In the genomic region with DNA sequence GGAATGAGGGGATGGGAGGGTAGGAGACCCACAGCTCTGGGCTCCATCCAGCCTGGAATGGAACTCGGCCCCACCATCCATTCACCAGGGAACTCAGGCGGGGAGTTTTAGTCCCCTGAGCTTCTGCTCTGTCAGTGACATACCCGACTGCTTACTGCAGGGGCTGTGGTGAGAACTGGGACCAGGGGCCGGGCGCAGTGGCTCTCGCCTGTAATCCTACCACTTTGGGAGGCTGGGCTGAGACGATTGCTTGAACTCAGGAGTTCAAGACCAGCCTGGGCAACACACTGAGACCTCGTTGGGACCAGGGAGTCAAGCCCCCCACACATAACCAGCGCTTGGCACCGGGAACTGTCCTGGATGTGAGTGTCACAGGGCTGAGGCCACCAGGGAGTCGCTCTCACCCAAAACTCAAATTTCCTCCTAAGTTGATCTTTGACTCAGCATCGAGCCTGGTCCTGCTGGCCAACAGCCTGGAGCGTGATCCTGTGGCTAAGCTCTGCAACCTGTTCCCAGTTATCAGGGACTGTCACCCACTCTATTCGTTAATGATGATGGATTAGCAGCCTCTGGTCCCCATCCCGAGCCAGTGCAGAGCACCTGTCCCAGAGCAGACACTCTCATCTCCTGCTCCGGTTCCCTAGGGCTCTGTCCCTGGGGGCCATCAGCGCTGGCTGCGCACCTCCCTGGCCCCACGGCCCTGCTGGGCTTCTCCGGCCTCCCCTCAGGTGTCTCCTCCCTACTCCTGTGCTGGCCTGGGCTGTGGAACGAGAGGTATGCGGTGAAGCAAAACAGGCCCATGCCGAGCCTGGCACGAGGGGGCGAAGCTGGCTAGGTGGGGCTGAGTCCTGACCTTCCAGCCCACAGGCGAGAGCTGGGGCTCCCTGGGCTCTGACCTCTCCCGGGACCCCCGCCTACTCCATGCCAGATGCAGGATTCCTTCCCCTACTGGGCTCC, we compare ENCODE assay signal across 12 cellular contexts. TPM values are rescaled to one million over a fixed set of nuclear protein-coding genes. Genes with fewer than 3 reads are reported as not detected.
DNase-seq lines count a peak whose midpoint lies in the region; ATAC-seq and TF ChIP-seq lines count a peak whose summit lies in the region.
"Had no signal": no experiment of that assay in that cellular context is flagged by ENCODE, and none has a peak within 500 bp of the region (broad histone marks: within the 10 kb centered on the region; RNA-seq: fewer than 3 reads in every experiment).

No MANE protein-coding gene starts in this region.

- no peak overlapping the region for H2AFZ ChIP-seq in parathyroid adenoma

- H3K9me3 Mint-ChIP-seq in MCF 10A (ENCODE audit: unreplicated experiment): no peaks in the 10 kb centered on the region
- H3K9me3 Mint-ChIP-seq in activated CD4-positive, alpha-beta memory T cell treated with anti-CD3 and anti-CD28 coated beads for 36 hours: no peaks in the 10 kb centered on the region
- H3K9me3 Mint-ChIP-seq: activated CD4-positive, alpha-beta memory T cell treated with anti-CD3 and anti-CD28 coated beads, Interleukin-2, amount 10 ng/mL, durations not matched to agents 7 days and 5 days; activated naive CD4-positive, alpha-beta T cell treated with anti-CD3 and anti-CD28 coated beads, Interleukin-2, amount 50 U/mL, for 24 hours had no signal

- no peak for TF ChIP-seq CTCF in breast epithelium (IDR thresholded peaks at IDR 0.05)
- TF ChIP-seq CTCF in MCF 10A (IDR thresholded peaks at IDR 0.05; ENCODE audit: unreplicated experiment): no peak
- no peak for TF ChIP-seq CTCF in heart left ventricle (IDR thresholded peaks at IDR 0.05)
- no peak for TF ChIP-seq CTCF in parathyroid adenoma (IDR thresholded peaks at IDR 0.05)

- H3K79me2 ChIP-seq in parathyroid adenoma: peaks cover 28% of the 10 kb centered on the region

- TF ChIP-seq POLR2A in breast epithelium (IDR thresholded peaks at IDR 0.05) (no peak), heart left ventricle (IDR thresholded peaks at IDR 0.05) (no peak)

- ATAC-seq in heart left ventricle (peak; percentile 1 to 11 (median 4)), GM21515 (IDR thresholded peaks at IDR 0.05; ENCODE audit: unreplicated experiment) (no peak)
- ATAC-seq: A549 had no signal

- no peaks in the 10 kb centered on the region for H3K4me1 Mint-ChIP-seq in MCF 10A (ENCODE audit: insufficient read depth, unreplicated experiment)
- peaks cover 3% of the 10 kb centered on the region for H3K4me1 Mint-ChIP-seq in activated CD4-positive, alpha-beta memory T cell treated with anti-CD3 and anti-CD28 coated beads for 36 hours (ENCODE audit: low read depth)

- CTCF ChIA-PET in MCF 10A (lab: Yijun Ruan, JAX): no interaction called here
- CTCF ChIA-PET in activated CD4-positive, alpha-beta memory T cell treated with anti-CD3 and anti-CD28 coated beads for 36 hours (lab: Charles Lee): no interaction called here

- no peaks in the 10 kb centered on the region for H3K27me3 Mint-ChIP-seq in MCF 10A (ENCODE audit: insufficient read depth, unreplicated experiment)
- H3K27me3 Mint-ChIP-seq in activated CD4-positive, alpha-beta memory T cell treated with anti-CD3 and anti-CD28 coated beads for 36 hours: no peaks in the 10 kb centered on the region
- H3K27me3 Mint-ChIP-seq: activated CD4-positive, alpha-beta memory T cell treated with anti-CD3 and anti-CD28 coated beads, Interleukin-2, amount 10 ng/mL, durations not matched to agents 7 days and 5 days; activated naive CD4-positive, alpha-beta T cell treated with anti-CD3 and anti-CD28 coated beads, Interleukin-2, amount 50 U/mL, for 24 hours had no signal

- peak overlapping the region in 2 of 3 donors; percentile 30 to 60 for H3K4me3 ChIP-seq in breast epithelium
- H3K4me3 ChIP-seq in heart left ventricle: peak overlapping the region in 8 of 12 donors; percentile 1 to 44 (median 26)
- no peak overlapping the region for H3K4me3 ChIP-seq in parathyroid adenoma (ENCODE audit: low read depth, low read length)
- H3K4me3 ChIP-seq: A549 had no signal

- 50 to 65% (median 52%) methylated on average over 14 to 28 of the region's 28 CpGs for WGBS in heart left ventricle, 4 donors

- H3K4me3 Mint-ChIP-seq in MCF 10A (ENCODE audit: unreplicated experiment): no peak overlapping the region
- H3K4me3 Mint-ChIP-seq in activated CD4-positive, alpha-beta memory T cell treated with anti-CD3 and anti-CD28 coated beads for 36 hours: no peak overlapping the region
- H3K4me3 Mint-ChIP-seq: activated CD4-positive, alpha-beta memory T cell treated with anti-CD3 and anti-CD28 coated beads, Interleukin-2, amount 10 ng/mL, durations not matched to agents 7 days and 5 days; activated naive CD4-positive, alpha-beta T cell treated with anti-CD3 and anti-CD28 coated beads, Interleukin-2, amount 50 U/mL, for 24 hours had no signal

- peaks cover 20% of the 10 kb centered on the region for H3K36me3 Mint-ChIP-seq in MCF 10A (ENCODE audit: insufficient read depth, unreplicated experiment)
- peaks cover 10% of the 10 kb centered on the region for H3K36me3 Mint-ChIP-seq in activated CD4-positive, alpha-beta memory T cell treated with anti-CD3 and anti-CD28 coated beads for 36 hours
- H3K36me3 Mint-ChIP-seq: activated naive CD4-positive, alpha-beta T cell treated with anti-CD3 and anti-CD28 coated beads, Interleukin-2, amount 50 U/mL, for 24 hours had no signal

- H3K9me3 ChIP-seq in breast epithelium: no peaks in the 10 kb centered on the region
- H3K9me3 ChIP-seq in heart left ventricle: no peaks in the 10 kb centered on the region
- no peaks in the 10 kb centered on the region for H3K9me3 ChIP-seq in parathyroid adenoma (ENCODE audit: control insufficient read depth, low read length)
- H3K9me3 ChIP-seq: A549 had no signal

- no TSS peak for BruUV-seq in MCF 10A (replicated peaks; lab: Mats Ljungman, UMichigan)

- H3K4me1 ChIP-seq in breast epithelium (peaks cover 0 to 8% of the 10 kb centered on the region in 2 donors), heart left ventricle (peaks cover 5 to 64% (median 47%) of the 10 kb centered on the region in 12 donors), parathyroid adenoma (peaks cover 6% of the 10 kb centered on the region)

- no peak overlapping the region for H3K27ac Mint-ChIP-seq in MCF 10A (ENCODE audit: low read depth, unreplicated experiment)
- H3K27ac Mint-ChIP-seq in activated CD4-positive, alpha-beta memory T cell treated with anti-CD3 and anti-CD28 coated beads for 36 hours: no peak overlapping the region
- H3K27ac Mint-ChIP-seq: activated CD4-positive, alpha-beta memory T cell treated with anti-CD3 and anti-CD28 coated beads, Interleukin-2, amount 10 ng/mL, durations not matched to agents 7 days and 5 days; activated naive CD4-positive, alpha-beta T cell treated with anti-CD3 and anti-CD28 coated beads, Interleukin-2, amount 50 U/mL, for 24 hours had no signal

- H3K4me2 ChIP-seq in parathyroid adenoma (ENCODE audit: low read length): no peak overlapping the region
- H3K4me2 ChIP-seq: A549 had no signal

- POLR2A ChIA-PET in MCF 10A (lab: Yijun Ruan, JAX): interaction anchor here (0.9 kb wide), 1 partner anchor 21 kb away, joined by 4 read pairs; a partner anchor contains a TSS
- POLR2A ChIA-PET in activated CD4-positive, alpha-beta memory T cell treated with anti-CD3 and anti-CD28 coated beads for 36 hours (lab: Charles Lee): interaction anchor here (1.6 kb wide), 1 partner anchor 21 kb away, joined by 5 read pairs; a partner anchor contains a TSS

- intact Hi-C loops in breast epithelium (cut with DNase I; ENCODE audit: low total_unique reads): loop anchor here (5.0 kb wide), 1 partner anchor 939 kb away; no protein-coding TSS in a partner anchor
- intact Hi-C loops in MCF 10A (cut with micrococcal nuclease): no loop called here
- intact Hi-C loops in heart left ventricle (cut with DNase I): loop anchor here in 2 of 10 donors (2.0 to 10.0 kb wide), 2 partner anchors 20 to 46 kb away; a partner anchor contains a TSS
- intact Hi-C loops in activated CD4-positive, alpha-beta memory T cell treated with anti-CD3 and anti-CD28 coated beads for 36 hours (cut with micrococcal nuclease): no loop called here

- H3K27ac ChIP-seq in breast epithelium (peak overlapping the region; percentile 71 to 93), heart left ventricle (peak overlapping the region; percentile 48 to 86 (median 78)), parathyroid adenoma (peak overlapping the region; percentile 24)
- H3K27ac ChIP-seq: A549 had no signal

- no peaks in the 10 kb centered on the region for H3K27me3 ChIP-seq in breast epithelium
- no peaks in the 10 kb centered on the region for H3K27me3 ChIP-seq in heart left ventricle
- no peaks in the 10 kb centered on the region for H3K27me3 ChIP-seq in parathyroid adenoma (ENCODE audit: control insufficient read depth, insufficient read depth, low read length)

- H3K9ac ChIP-seq in parathyroid adenoma: no peak overlapping the region

- H3K36me3 ChIP-seq in breast epithelium (no peaks in the 10 kb centered on the region), heart left ventricle (peaks cover 0 to 41% (median 26%) of the 10 kb centered on the region in 9 donors), parathyroid adenoma (ENCODE audit: control insufficient read depth, insufficient read depth, low read length) (no peaks in the 10 kb centered on the region)

- DNase-seq in breast epithelium (ENCODE audit: low spot score in 2 of 2) (no peak), MCF 10A (ENCODE audit: unreplicated experiment) (no peak), heart left ventricle (peak in 1 of 5 donors; percentile 38), NCI-H2196 (lab: John Stamatoyannopoulos, UW; ENCODE audit: unreplicated experiment) (no peak)
- DNase-seq in activated CD4-positive, alpha-beta memory T cell treated with anti-CD3 and anti-CD28 coated beads for 36 hours: no peak
- no peak for DNase-seq in activated T-cell treated with anti-CD3 and anti-CD28 coated beads, Interleukin-2, amount 50 U/mL, for 1 hour
- DNase-seq: activated CD4-positive, alpha-beta memory T cell treated with anti-CD3 and anti-CD28 coated beads, Interleukin-2, amount 10 ng/mL, durations not matched to agents 7 days and 5 days; NCI-H526 treated with DMSO at 0.1 percent for 48 hours had no signal

RNA-seq across cellular contexts. Expression of a gene that starts 0.9 kb away (rescaled TPM):
- total RNA-seq in breast epithelium (10 to 100 TPM; 14.4 to 44.6 (median 17.1) TPM), MCF 10A (2022) (8.5 and 17.1 TPM in 2 replicates), heart left ventricle (10 to 100 TPM in 1 of 9 donors, 1 to 10 TPM in 8; 1.4 to 37.6 (median 2.2) TPM)
- polyA plus RNA-seq in heart left ventricle: 1 to 10 TPM; 1.9 to 3.6 TPM
- 10 to 100 TPM; 12.2 to 13.7 TPM for total RNA-seq in activated CD4-positive, alpha-beta memory T cell treated with anti-CD3 and anti-CD28 coated beads for 36 hours

RNA-seq across cellular contexts. Expression of a gene that starts 6.4 kb away (rescaled TPM):
- 100 to 1,000 TPM; 252 to 432 (median 278) TPM for total RNA-seq in breast epithelium
- 213 and 221 TPM in 2 replicates for total RNA-seq in MCF 10A (2022)
- total RNA-seq in heart left ventricle: 100 to 1,000 TPM; 249 to 491 (median 282) TPM
- polyA plus RNA-seq in heart left ventricle: 100 to 1,000 TPM; 204 to 361 TPM
- total RNA-seq in activated CD4-positive, alpha-beta memory T cell treated with anti-CD3 and anti-CD28 coated beads for 36 hours: 10 to 100 TPM; 96.1 to 98.7 TPM

RNA-seq across cellular contexts. Expression of a gene that starts 20.5 kb away (rescaled TPM):
- total RNA-seq in breast epithelium: 100 to 1,000 TPM in 1 of 3 donors, 10 to 100 TPM in 2; 80.2 to 107 (median 91.4) TPM
- 63.9 and 70.9 TPM in 2 replicates for total RNA-seq in MCF 10A (2022)
- 10 to 100 TPM; 47.0 to 88.1 (median 51.3) TPM for total RNA-seq in heart left ventricle
- polyA plus RNA-seq in heart left ventricle: 100 to 1,000 TPM in 1 of 2 donors, 10 to 100 TPM in 1; 89.8 to 156 TPM
- total RNA-seq in activated CD4-positive, alpha-beta memory T cell treated with anti-CD3 and anti-CD28 coated beads for 36 hours: 10 to 100 TPM; 40.2 to 42.8 TPM

RNA-seq across cellular contexts. Expression of a gene that starts 21.1 kb away (rescaled TPM):
- total RNA-seq in breast epithelium: 10 to 100 TPM; 23.9 to 46.2 (median 43.2) TPM
- 125 and 134 TPM in 2 replicates for total RNA-seq in MCF 10A (2022)
- total RNA-seq in heart left ventricle: 10 to 100 TPM; 27.4 to 77.6 (median 42.0) TPM
- polyA plus RNA-seq in heart left ventricle: 10 to 100 TPM; 22.2 to 55.2 TPM
- total RNA-seq in activated CD4-positive, alpha-beta memory T cell treated with anti-CD3 and anti-CD28 coated beads for 36 hours: 10 to 100 TPM; 37.1 to 43.4 TPM

RNA-seq across cellular contexts. Expression of a gene that starts 37.7 kb away (rescaled TPM):
- 1 to 10 TPM in 1 of 3 donors, not detected in 2; 2.6 TPM for total RNA-seq in breast epithelium
- not detected in 2 replicates for total RNA-seq in MCF 10A (2022)
- not detected for total RNA-seq in heart left ventricle
- polyA plus RNA-seq in heart left ventricle: not detected
- not detected for total RNA-seq in activated CD4-positive, alpha-beta memory T cell treated with anti-CD3 and anti-CD28 coated beads for 36 hours
- total RNA-seq: activated CD4-positive, alpha-beta memory T cell treated with anti-CD3 and anti-CD28 coated beads, Interleukin-2, amount 10 ng/mL, durations not matched to agents 7 days and 5 days had no signal

Comparison
In these comparisons a context has a peak if more than half of its experiments do, and no peak if none do; other contexts are left out.
1. H3K27ac ChIP-seq: peak in every context shown above with its lines; median percentile 82 in breast epithelium; 78 in heart left ventricle; 24 in parathyroid adenoma.